Comparison of ENCODE assay signal across 28 cellular contexts in the genomic region with DNA sequence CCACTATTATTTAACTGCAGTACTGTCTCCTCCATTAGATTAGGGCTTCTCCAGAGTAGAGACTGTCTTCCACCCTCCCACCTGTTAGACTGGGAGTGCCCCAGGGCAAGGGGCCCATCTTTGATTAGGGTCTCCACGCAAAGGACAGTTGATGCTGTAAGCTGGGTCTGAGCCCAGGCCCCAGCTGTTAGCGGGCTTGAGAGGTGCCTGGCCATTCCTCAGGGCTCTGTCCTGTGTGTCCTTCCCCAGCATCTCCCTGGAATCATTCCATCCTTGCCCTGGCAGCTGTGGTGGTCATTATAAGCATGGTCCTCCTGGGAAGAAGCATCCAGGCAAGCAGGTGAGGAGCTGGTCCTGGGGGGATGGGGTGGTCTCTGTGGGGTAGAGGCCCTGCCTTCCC. TPM values are rescaled to one million over a fixed set of nuclear protein-coding genes. Genes with fewer than 3 reads are reported as not detected.
"Had no signal": no experiment of that assay in that cellular context is flagged by ENCODE, and none has a peak within 500 bp of the region (broad histone marks: within the 10 kb centered on the region; RNA-seq: fewer than 3 reads in every experiment).

No MANE protein-coding gene starts in this region.

- H3K4me3 Mint-ChIP-seq: activated CD8-positive, alpha-beta T cell treated with anti-CD3 and anti-CD28 coated beads, Interleukin-2, amount 10 ng/mL, durations not matched to agents 7 days and 5 days; activated naive CD8-positive, alpha-beta T cell; T-helper 1 cell treated with Interleukin-12 subunit alpha and Interleukin-12 subunit beta and Interleukin-4 antibody, amounts not matched to agents 30 μg/mL and 1 μg/mL, for 36 hours; WTC11 had no signal

- H3K36me3 ChIP-seq: brain microvascular endothelial cell, cardiac muscle cell had no signal

- H3K27ac Mint-ChIP-seq: activated naive CD8-positive, alpha-beta T cell; T-helper 1 cell treated with Interleukin-12 subunit alpha and Interleukin-12 subunit beta and Interleukin-4 antibody, amounts not matched to agents 30 μg/mL and 1 μg/mL, for 36 hours; WTC11 had no signal

- H3K27ac ChIP-seq: brain microvascular endothelial cell, cardiac muscle cell, Peyer's patch, RWPE1 had no signal

- H3K36me3 Mint-ChIP-seq: activated naive CD8-positive, alpha-beta T cell; WTC11 had no signal

- H3K4me3 ChIP-seq: cardiac muscle cell, Peyer's patch had no signal

- H3K9me3 Mint-ChIP-seq: T-helper 1 cell treated with Interleukin-12 subunit alpha and Interleukin-12 subunit beta and Interleukin-4 antibody, amounts not matched to agents 30 μg/mL and 1 μg/mL, for 36 hours; WTC11 had no signal

- H3K9me3 ChIP-seq: Peyer's patch had no signal

- H3K27me3 ChIP-seq: brain microvascular endothelial cell, cardiac muscle cell, Peyer's patch had no signal

- DNase-seq: activated CD4-positive, alpha-beta T cell treated with anti-CD3 and anti-CD28 coated beads for 48 hours; activated CD4-positive, alpha-beta T cell treated with anti-CD3 and anti-CD28 coated beads, Interleukin-2, amount 50 U/mL, for 4 hours; activated CD4-positive, CD25-positive, alpha-beta regulatory T cell treated with anti-CD3 and anti-CD28 coated beads, Interleukin-2, amount 50 U/mL, for 72 hours; activated CD8-positive, alpha-beta memory T cell treated with anti-CD3 and anti-CD28 coated beads, Interleukin-2, amount 50 U/mL, for 48 hours; activated CD8-positive, alpha-beta T cell treated with anti-CD3 and anti-CD28 coated beads, Interleukin-2, amount 10 ng/mL, durations not matched to agents 7 days and 5 days; activated naive CD4-positive, alpha-beta T cell treated with Interleukin-2 at 50 U/mL for 16 hours; activated T-cell treated with anti-CD3 and anti-CD28 coated beads, Interleukin-2, amount 50 U/mL, for 1 hour; amygdala; brain microvascular endothelial cell; cerebellar nuclear complex; KG1; NCI-H1092; NCI-H1417; NCI-H1694; NCI-H2029 treated with DMSO at 0.1 percent for 48 hours; NCI-H446; NCI-H524; Peyer's patch; Right ventricle myocardium superior; T-helper 9 cell had no signal

RNA-seq across cellular contexts. Expression of a gene that starts 6.1 kb away (rescaled TPM):
- total RNA-seq: activated CD8-positive, alpha-beta T cell treated with anti-CD3 and anti-CD28 coated beads, Interleukin-2, amount 10 ng/mL, durations not matched to agents 7 days and 5 days; cardiac muscle cell; M059J; Right ventricle myocardium superior; WTC11 had no signal
- polyA plus RNA-seq: cardiac muscle cell had no signal

RNA-seq across cellular contexts. Expression of a gene that starts 16.5 kb away (rescaled TPM):
- total RNA-seq: activated CD8-positive, alpha-beta T cell treated with anti-CD3 and anti-CD28 coated beads, Interleukin-2, amount 10 ng/mL, durations not matched to agents 7 days and 5 days; LHCN-M2; M059J; SK-MEL-5 had no signal

RNA-seq across cellular contexts. Expression of a gene that starts 25.3 kb away (rescaled TPM):
- total RNA-seq: activated CD8-positive, alpha-beta T cell treated with anti-CD3 and anti-CD28 coated beads, Interleukin-2, amount 10 ng/mL, durations not matched to agents 7 days and 5 days; LHCN-M2; M059J; SK-MEL-5; WTC11 had no signal
